9 cellular contexts compared by ENCODE assay signal in genomic region chr3:177185035-177185574, GRCh38. TPM values are rescaled to one million over a fixed set of nuclear protein-coding genes. Genes with fewer than 3 reads are reported as not detected.
A peak's percentile ranks its signal among the peaks of the same experiment; 100 is the strongest.
DNase-seq lines count a peak whose midpoint lies in the region; ATAC-seq and TF ChIP-seq lines count a peak whose summit lies in the region.
"Had no signal": no experiment of that assay in that cellular context is flagged by ENCODE, and none has a peak within 500 bp of the region (broad histone marks: within the 10 kb centered on the region; RNA-seq: fewer than 3 reads in every experiment).

No MANE protein-coding gene starts in this region.

- H3K27me3 ChIP-seq in smooth muscle cell (ENCODE audit: low read depth) = no peaks in the 10 kb centered on the region
- H3K27me3 ChIP-seq in foreskin keratinocyte = no peaks in the 10 kb centered on the region
- H3K27me3 ChIP-seq in left ventricle myocardium inferior (ENCODE audit: low read depth) = no peaks in the 10 kb centered on the region
- H3K27me3 ChIP-seq: cardiac muscle cell had no signal

- H3K27ac ChIP-seq in smooth muscle cell (ENCODE audit: low read depth) (no peak overlapping the region), foreskin keratinocyte (no peak overlapping the region), left ventricle myocardium inferior (replicated peaks) (no peak overlapping the region)
- H3K27ac ChIP-seq: cardiac muscle cell had no signal

- peak; percentile 34 for ATAC-seq in GM18498 (IDR thresholded peaks at IDR 0.05; ENCODE audit: unreplicated experiment)
- ATAC-seq in GM19463 (IDR thresholded peaks at IDR 0.05; ENCODE audit: unreplicated experiment) = peak; percentile 27
- peak; percentile 36 for ATAC-seq in HG03135 (IDR thresholded peaks at IDR 0.05; ENCODE audit: unreplicated experiment)
- ATAC-seq in foreskin keratinocyte = no peak

- WGBS in smooth muscle cell (ENCODE audit: low lambda C conversion rate) = 93% methylated on average over 7 of the region's 7 CpGs

- H3F3A ChIP-seq in smooth muscle cell (ENCODE audit: low read depth) = no peaks in the 10 kb centered on the region

- H2AFZ ChIP-seq in smooth muscle cell (ENCODE audit: low read depth) = no peak overlapping the region

- peak overlapping the region in 4 of 5 experiments; percentile 1 to 67 (median 22) for H3K27ac Mint-ChIP-seq in brain

- H3K9me3 ChIP-seq in smooth muscle cell (replicated peaks; ENCODE audit: low read depth) = no peaks in the 10 kb centered on the region
- no peaks in the 10 kb centered on the region for H3K9me3 ChIP-seq in left ventricle myocardium inferior (replicated peaks)

- peaks cover 100% of the 10 kb centered on the region for H3K79me2 ChIP-seq in smooth muscle cell (ENCODE audit: low read depth)

- H3K4me3 Mint-ChIP-seq in brain = no peak overlapping the region

- intact Hi-C loops in left ventricle myocardium inferior (cut with micrococcal nuclease) = no loop called here

- no peak for TF ChIP-seq CTCF in brain (conservative IDR thresholded peaks at IDR 0.05)
- no peak for TF ChIP-seq CTCF in smooth muscle cell (IDR thresholded peaks at IDR 0.05; ENCODE audit: borderline replicate concordance, insufficient read depth, poor library complexity, severe bottlenecking)
- no peak for TF ChIP-seq CTCF in foreskin keratinocyte (conservative IDR thresholded peaks at IDR 0.05)
- no peak for TF ChIP-seq CTCF in left ventricle myocardium inferior (IDR thresholded peaks at IDR 0.05; ENCODE audit: borderline replicate concordance)

- DNase-seq in smooth muscle cell (lab: John Stamatoyannopoulos, UW; ENCODE audit: unreplicated experiment) (no peak), foreskin keratinocyte (no peak), left ventricle myocardium inferior (no peak), NCI-H187 (lab: John Stamatoyannopoulos, UW) (no peak)

- H3K4me3 ChIP-seq in smooth muscle cell (no peak overlapping the region), left ventricle myocardium inferior (no peak overlapping the region)
- H3K4me3 ChIP-seq: cardiac muscle cell had no signal

- peaks cover 76% of the 10 kb centered on the region for H3K36me3 Mint-ChIP-seq in brain

- H3K36me3 ChIP-seq in smooth muscle cell (ENCODE audit: low read depth) (no peaks in the 10 kb centered on the region), left ventricle myocardium inferior (no peaks in the 10 kb centered on the region)
- H3K36me3 ChIP-seq: cardiac muscle cell had no signal

- peaks cover 100% of the 10 kb centered on the region for H4K20me1 ChIP-seq in smooth muscle cell (ENCODE audit: low read depth)

- peaks cover 14 to 51% (median 24%) of the 10 kb centered on the region in 5 experiments for H3K9me3 Mint-ChIP-seq in brain

- peaks cover 3% of the 10 kb centered on the region for H3K27me3 Mint-ChIP-seq in brain

- no peak overlapping the region for H3K9ac ChIP-seq in smooth muscle cell (ENCODE audit: low read depth)

- H3K4me1 ChIP-seq in smooth muscle cell (ENCODE audit: low read depth) (peaks cover 3% of the 10 kb centered on the region), foreskin keratinocyte (peaks cover 9% of the 10 kb centered on the region), left ventricle myocardium inferior (peaks cover 77% of the 10 kb centered on the region)

- H3K4me2 ChIP-seq in smooth muscle cell = no peak overlapping the region

- peaks cover 37% of the 10 kb centered on the region for H3K4me1 Mint-ChIP-seq in brain

RNA-seq across cellular contexts. Expression of gene TBL1XR1, which starts 12.2 kb away (rescaled TPM):
- polyA plus RNA-seq in brain (ENCODE audit: insufficient read depth, low read depth, low replicate concordance) = 22.5 TPM
- total RNA-seq in smooth muscle cell = 115 and 223 TPM in 2 replicates
- 19.9 and 26.7 TPM in 2 replicates for polyA plus RNA-seq in smooth muscle cell
- 100 and 107 TPM in 2 replicates for total RNA-seq in foreskin keratinocyte
- 25.8 and 29.6 TPM in 2 replicates for polyA plus RNA-seq in foreskin keratinocyte
- 102 TPM for total RNA-seq in left ventricle myocardium inferior
